ENCODE assay signal across 8 cellular contexts in genomic region chr10:112183329-112184051, GRCh38. TPM values are rescaled to one million over a fixed set of nuclear protein-coding genes. Genes with fewer than 3 reads are reported as not detected.
DNase-seq lines count a peak whose midpoint lies in the region; ATAC-seq and TF ChIP-seq lines count a peak whose summit lies in the region.

GPAM (minus strand) TSS chr10:112183765; CDS start chr10:112181784, 1,981 bp downstream.

- dilution Hi-C loops in mammary epithelial cell (cut with HindIII; ENCODE audit: low sequenced_read_pairs): no loop called here

- peak within 1 kb of the TSS; percentile 94 for H3K9ac ChIP-seq in mammary epithelial cell (ENCODE audit: insufficient read depth, low read length)
- H3K9ac ChIP-seq in smooth muscle cell (ENCODE audit: low read depth): peak within 1 kb of the TSS; percentile 84

- intact Hi-C loops in mammary epithelial cell (cut with micrococcal nuclease): loop anchor here (1.0 to 10.0 kb wide), 3 partner anchors 54 to 261 kb away; partner anchors contain the start of genes VTI1A and ZDHHC6

- H3K4me2 ChIP-seq in mammary epithelial cell (ENCODE audit: insufficient read depth, low read depth, low read length) (peak within 1 kb of the TSS; percentile 84), smooth muscle cell (peak within 1 kb of the TSS; percentile 95)

- BruUV-seq in mammary epithelial cell (replicated peaks; lab: Mats Ljungman, UMichigan): no TSS peak

- 3% methylated on average over 9 of the region's 46 CpGs for WGBS in mammary epithelial cell (ENCODE audit: low coverage, missing lambda C conversion rate)
- 1% methylated on average over 46 of the region's 46 CpGs for WGBS in smooth muscle cell (ENCODE audit: low lambda C conversion rate)

- H3K4me1 ChIP-seq in mammary epithelial cell (ENCODE audit: insufficient read depth, low read length) (peaks cover 11% of the 10 kb centered on the region), smooth muscle cell (ENCODE audit: low read depth) (peaks cover 4% of the 10 kb centered on the region)

- peak; percentile 65 for DNase-seq in 8988T
- DNase-seq in NCI-H2171 (lab: John Stamatoyannopoulos, UW): peak; percentile 62
- DNase-seq in WERI-Rb-1: peak; percentile 95
- peak; percentile 89 for DNase-seq in mammary epithelial cell
- DNase-seq in iPS-NIHi7 (ENCODE audit: extremely low spot score): peak; percentile 96
- peak; percentile 92 for DNase-seq in smooth muscle cell (lab: John Stamatoyannopoulos, UW; ENCODE audit: unreplicated experiment)

- H4K20me1 ChIP-seq in mammary epithelial cell (ENCODE audit: insufficient read depth, low read length) (no peaks in the 10 kb centered on the region), smooth muscle cell (ENCODE audit: low read depth) (no peaks in the 10 kb centered on the region)

- ATAC-seq in GM18519 (IDR thresholded peaks at IDR 0.05; ENCODE audit: low FRiP score, unreplicated experiment) (peak; percentile 95), HG03045 (IDR thresholded peaks at IDR 0.05; ENCODE audit: unreplicated experiment) (peak; percentile 98)

- H3K79me2 ChIP-seq in mammary epithelial cell (ENCODE audit: insufficient read depth, low read length): peaks cover 10% of the 10 kb centered on the region
- no peaks in the 10 kb centered on the region for H3K79me2 ChIP-seq in smooth muscle cell (ENCODE audit: low read depth)

- peak within 1 kb of the TSS; percentile 86 for H3K4me3 ChIP-seq in WERI-Rb-1 (ENCODE audit: low read depth, low read length)
- H3K4me3 ChIP-seq in mammary epithelial cell (replicated peaks in 1 of 3; ENCODE audit: insufficient read depth in 1 of 3, low read depth in 2 of 3, low read length in 3 of 3): peak within 1 kb of the TSS; percentile 76 to 92 (median 82)
- peak within 1 kb of the TSS; percentile 81 for H3K4me3 ChIP-seq in smooth muscle cell

- in situ Hi-C loops in mammary epithelial cell (cut with MboI; ENCODE audit: low sequenced_read_pairs in 2 of 2): loop anchor here in 1 of 2 donors (5.0 kb wide), 1 partner anchor 124 kb away; no protein-coding TSS in a partner anchor

- H3K27me3 ChIP-seq in WERI-Rb-1 (ENCODE audit: insufficient read depth, low read depth, severe bottlenecking): no peaks in the 10 kb centered on the region
- H3K27me3 ChIP-seq in mammary epithelial cell (ENCODE audit: insufficient read depth, low read length): no peaks in the 10 kb centered on the region
- H3K27me3 ChIP-seq in smooth muscle cell (ENCODE audit: low read depth): no peaks in the 10 kb centered on the region

- H3F3A ChIP-seq in smooth muscle cell (ENCODE audit: low read depth): no peaks in the 10 kb centered on the region

- H3K36me3 ChIP-seq in WERI-Rb-1 (peaks cover 7% of the 10 kb centered on the region), mammary epithelial cell (ENCODE audit: insufficient read depth, low read length) (no peaks in the 10 kb centered on the region), smooth muscle cell (ENCODE audit: low read depth) (no peaks in the 10 kb centered on the region)

- peak within 1 kb of the TSS; percentile 100 for H2AFZ ChIP-seq in mammary epithelial cell (ENCODE audit: low read depth, low read length)
- H2AFZ ChIP-seq in smooth muscle cell (ENCODE audit: low read depth): peak within 1 kb of the TSS; percentile 96

- no peaks in the 10 kb centered on the region for H3K9me3 ChIP-seq in WERI-Rb-1 (ENCODE audit: severe bottlenecking)
- no peaks in the 10 kb centered on the region for H3K9me3 ChIP-seq in mammary epithelial cell (replicated peaks; ENCODE audit: insufficient read depth, low read length)
- no peaks in the 10 kb centered on the region for H3K9me3 ChIP-seq in smooth muscle cell (replicated peaks; ENCODE audit: low read depth)

- H3K27ac ChIP-seq in WERI-Rb-1 (peak within 1 kb of the TSS; percentile 69), mammary epithelial cell (ENCODE audit: insufficient read depth, low read depth, low read length) (peak within 1 kb of the TSS; percentile 81), smooth muscle cell (ENCODE audit: low read depth) (peak within 1 kb of the TSS; percentile 83)

- TF ChIP-seq CTCF in WERI-Rb-1 (IDR thresholded peaks at IDR 0.05; ENCODE audit: low read depth, low read length) (no peak), mammary epithelial cell (conservative IDR thresholded peaks at IDR 0.05 in 1 of 2, IDR thresholded peaks at IDR 0.05 in 1 of 2; ENCODE audit: extremely low read depth in 1 of 2, insufficient read depth in 1 of 2, low read depth in 1 of 2, low read length in 2 of 2) (no peak), smooth muscle cell (IDR thresholded peaks at IDR 0.05; ENCODE audit: borderline replicate concordance, insufficient read depth, poor library complexity, severe bottlenecking) (no peak)

- CTCF ChIA-PET in mammary epithelial cell (lab: Charles Lee; ENCODE audit: low non-redundant PET): interaction anchor here (0.7 kb wide), 1 partner anchor 26 kb away, joined by 4 read pairs; no protein-coding TSS in a partner anchor

RNA-seq across cellular contexts. Expression of gene GPAM, which starts in this region (rescaled TPM):
- total RNA-seq in mammary epithelial cell: 10 to 100 TPM in 1 of 2 donors, 1 to 10 TPM in 1; 9.5 to 17.5 TPM
- polyA plus RNA-seq in mammary epithelial cell: 6.8 TPM
- polyA minus RNA-seq in mammary epithelial cell: 9.6 TPM
- 11.7 and 14.4 TPM in 2 replicates for total RNA-seq in smooth muscle cell
- 3.9 and 5.1 TPM in 2 replicates for polyA plus RNA-seq in smooth muscle cell

Comparison
In these comparisons a context has a peak if more than half of its experiments do, and no peak if none do; other contexts are left out.
1. Peak in every context shown above with its lines: DNase-seq, ATAC-seq, H3K4me3 ChIP-seq and H3K27ac ChIP-seq.